12 cellular contexts compared by ENCODE assay signal in the genomic region with DNA sequence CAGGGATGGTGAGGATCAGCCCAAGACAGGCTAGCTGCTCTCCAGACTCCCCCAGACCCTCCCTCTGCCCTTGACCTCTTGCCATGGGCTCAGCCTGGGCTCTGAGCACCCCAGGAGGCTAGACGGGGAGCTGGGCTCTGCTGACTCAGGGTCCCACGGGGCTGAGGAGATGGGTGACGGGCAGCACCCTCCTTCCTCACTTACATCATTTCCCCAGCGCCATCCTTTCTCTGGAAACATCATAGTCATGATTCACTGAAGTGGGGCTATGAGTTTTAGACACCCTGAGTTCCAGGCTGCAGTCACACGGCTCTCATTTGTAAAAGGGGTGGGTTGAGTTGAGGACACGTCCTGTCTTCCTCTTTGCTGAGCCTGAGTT. TPM values are rescaled to one million over a fixed set of nuclear protein-coding genes. Genes with fewer than 3 reads are reported as not detected.
DNase-seq lines count a peak whose midpoint lies in the region; ATAC-seq and TF ChIP-seq lines count a peak whose summit lies in the region.
"Had no signal": no experiment of that assay in that cellular context is flagged by ENCODE, and none has a peak within 500 bp of the region (broad histone marks: within the 10 kb centered on the region; RNA-seq: fewer than 3 reads in every experiment).

No MANE protein-coding gene starts in this region.

- peak overlapping the region; percentile 25 for H3K4me3 Mint-ChIP-seq in activated T-cell treated with anti-CD3 and anti-CD28 coated beads, Interleukin-2, amount 50 U/mL, for 24 hours
- H3K4me3 Mint-ChIP-seq in T-helper 1 cell treated with Interleukin-12 subunit alpha and Interleukin-12 subunit beta and Interleukin-4 antibody, amounts not matched to agents 30 μg/mL and 1 μg/mL, for 36 hours: peak overlapping the region; percentile 23

- H3K9ac ChIP-seq in subcutaneous abdominal adipose tissue (ENCODE audit: low read length in 5 of 5): peak overlapping the region in 2 of 5 donors; percentile 39 to 45

- peaks cover 0 to 27% (median 0%) of the 10 kb centered on the region in 5 donors for H3K4me1 ChIP-seq in subcutaneous abdominal adipose tissue (ENCODE audit: control insufficient read depth in 5 of 5, insufficient read depth in 5 of 5, low read length in 5 of 5)
- no peaks in the 10 kb centered on the region for H3K4me1 ChIP-seq in thyroid gland
- H3K4me1 ChIP-seq: esophagus muscularis mucosa, HAP-1 had no signal

- H3K36me3 ChIP-seq in subcutaneous abdominal adipose tissue (ENCODE audit: control insufficient read depth in 5 of 5, insufficient read depth in 5 of 5, low read length in 5 of 5): no peaks in the 10 kb centered on the region
- no peaks in the 10 kb centered on the region for H3K36me3 ChIP-seq in thyroid gland
- H3K36me3 ChIP-seq: esophagus muscularis mucosa, HAP-1 had no signal

- H3K9me3 ChIP-seq in subcutaneous abdominal adipose tissue (ENCODE audit: control insufficient read depth in 5 of 5, low read length in 5 of 5) (no peaks in the 10 kb centered on the region), thyroid gland (no peaks in the 10 kb centered on the region)
- H3K9me3 ChIP-seq: esophagus muscularis mucosa, HAP-1 had no signal

- peak overlapping the region; percentile 88 for H3K27ac Mint-ChIP-seq in activated T-cell treated with anti-CD3 and anti-CD28 coated beads, Interleukin-2, amount 50 U/mL, for 24 hours
- peak overlapping the region; percentile 87 for H3K27ac Mint-ChIP-seq in T-helper 1 cell treated with Interleukin-12 subunit alpha and Interleukin-12 subunit beta and Interleukin-4 antibody, amounts not matched to agents 30 μg/mL and 1 μg/mL, for 36 hours

- H3K27me3 Mint-ChIP-seq in activated T-cell treated with anti-CD3 and anti-CD28 coated beads, Interleukin-2, amount 50 U/mL, for 24 hours: peaks cover 5% of the 10 kb centered on the region
- no peaks in the 10 kb centered on the region for H3K27me3 Mint-ChIP-seq in T-helper 1 cell treated with Interleukin-12 subunit alpha and Interleukin-12 subunit beta and Interleukin-4 antibody, amounts not matched to agents 30 μg/mL and 1 μg/mL, for 36 hours (ENCODE audit: low read depth)

- no peak for DNase-seq in activated T-cell treated with anti-CD3 and anti-CD28 coated beads, Interleukin-2, amount 50 U/mL, for 24 hours
- DNase-seq in activated T-cell treated with anti-CD3 and anti-CD28 coated beads for 4 hours: no peak
- no peak for DNase-seq in thyroid gland
- DNase-seq: NCI-H2171 had no signal

- H3K36me3 Mint-ChIP-seq in activated T-cell treated with anti-CD3 and anti-CD28 coated beads, Interleukin-2, amount 50 U/mL, for 24 hours (ENCODE audit: low read depth): no peaks in the 10 kb centered on the region
- peaks cover 13% of the 10 kb centered on the region for H3K36me3 Mint-ChIP-seq in T-helper 1 cell treated with Interleukin-12 subunit alpha and Interleukin-12 subunit beta and Interleukin-4 antibody, amounts not matched to agents 30 μg/mL and 1 μg/mL, for 36 hours (ENCODE audit: low read depth)

- H3K9me3 Mint-ChIP-seq in activated T-cell treated with anti-CD3 and anti-CD28 coated beads, Interleukin-2, amount 50 U/mL, for 24 hours: no peaks in the 10 kb centered on the region
- H3K9me3 Mint-ChIP-seq in T-helper 1 cell treated with Interleukin-12 subunit alpha and Interleukin-12 subunit beta and Interleukin-4 antibody, amounts not matched to agents 30 μg/mL and 1 μg/mL, for 36 hours: no peaks in the 10 kb centered on the region

- intact Hi-C loops in thyroid gland (cut with DNase I): no loop called here

- TF ChIP-seq POLR2A in thyroid gland (IDR thresholded peaks at IDR 0.05): no peak

- peak overlapping the region; percentile 53 for H3K27ac ChIP-seq in layer of hippocampus (ENCODE audit: low read depth, low read length)
- H3K27ac ChIP-seq in subcutaneous abdominal adipose tissue (ENCODE audit: low read depth, low read length): peak overlapping the region; percentile 65
- no peak overlapping the region for H3K27ac ChIP-seq in thyroid gland

- H3K4me3 ChIP-seq in subcutaneous abdominal adipose tissue (ENCODE audit: low read depth in 1 of 5, low read length in 5 of 5) (no peak overlapping the region), thyroid gland (replicated peaks in 1 of 3) (no peak overlapping the region)
- H3K4me3 ChIP-seq: esophagus muscularis mucosa, HAP-1 had no signal

- ATAC-seq in HG02798 (IDR thresholded peaks at IDR 0.05; ENCODE audit: poor library complexity, unreplicated experiment): no peak
- no peak for ATAC-seq in GM21367 (IDR thresholded peaks at IDR 0.05; ENCODE audit: unreplicated experiment)

- no peak for TF ChIP-seq CTCF in thyroid gland (IDR thresholded peaks at IDR 0.05)

- peaks cover 50% of the 10 kb centered on the region for H3K4me1 Mint-ChIP-seq in activated T-cell treated with anti-CD3 and anti-CD28 coated beads, Interleukin-2, amount 50 U/mL, for 24 hours (ENCODE audit: low read depth)
- peaks cover 72% of the 10 kb centered on the region for H3K4me1 Mint-ChIP-seq in T-helper 1 cell treated with Interleukin-12 subunit alpha and Interleukin-12 subunit beta and Interleukin-4 antibody, amounts not matched to agents 30 μg/mL and 1 μg/mL, for 36 hours (ENCODE audit: low read depth)

- 41 to 69% methylated on average over 6 of the region's 6 CpGs for WGBS in thyroid gland, 2 donors

- H3K27me3 ChIP-seq in layer of hippocampus (ENCODE audit: control insufficient read depth, insufficient read depth, low read length) (no peaks in the 10 kb centered on the region), subcutaneous abdominal adipose tissue (ENCODE audit: control insufficient read depth in 5 of 5, insufficient read depth in 4 of 5, low read length in 5 of 5) (peaks cover 0 to 8% (median 3%) of the 10 kb centered on the region in 5 donors), thyroid gland (no peaks in the 10 kb centered on the region)

RNA-seq across cellular contexts. Expression of a gene that starts 3.0 kb away (rescaled TPM):
- total RNA-seq in thyroid gland: 1 to 10 TPM in 3 of 4 donors, under 1 TPM in 1; 0.11 to 3.2 (median 2.2) TPM

RNA-seq across cellular contexts. Expression of a gene that starts 41.2 kb away (rescaled TPM):
- total RNA-seq in thyroid gland: not detected
- total RNA-seq: lower leg skin had no signal

Comparison
In these comparisons a context has a peak if more than half of its experiments do, and no peak if none do; other contexts are left out.
1. H3K27ac ChIP-seq: peak in layer of hippocampus (single experiment) and subcutaneous abdominal adipose tissue (single experiment); none in thyroid gland (0 of 3).